Comparison of ENCODE assay signal across 8 cellular contexts in the genomic region with DNA sequence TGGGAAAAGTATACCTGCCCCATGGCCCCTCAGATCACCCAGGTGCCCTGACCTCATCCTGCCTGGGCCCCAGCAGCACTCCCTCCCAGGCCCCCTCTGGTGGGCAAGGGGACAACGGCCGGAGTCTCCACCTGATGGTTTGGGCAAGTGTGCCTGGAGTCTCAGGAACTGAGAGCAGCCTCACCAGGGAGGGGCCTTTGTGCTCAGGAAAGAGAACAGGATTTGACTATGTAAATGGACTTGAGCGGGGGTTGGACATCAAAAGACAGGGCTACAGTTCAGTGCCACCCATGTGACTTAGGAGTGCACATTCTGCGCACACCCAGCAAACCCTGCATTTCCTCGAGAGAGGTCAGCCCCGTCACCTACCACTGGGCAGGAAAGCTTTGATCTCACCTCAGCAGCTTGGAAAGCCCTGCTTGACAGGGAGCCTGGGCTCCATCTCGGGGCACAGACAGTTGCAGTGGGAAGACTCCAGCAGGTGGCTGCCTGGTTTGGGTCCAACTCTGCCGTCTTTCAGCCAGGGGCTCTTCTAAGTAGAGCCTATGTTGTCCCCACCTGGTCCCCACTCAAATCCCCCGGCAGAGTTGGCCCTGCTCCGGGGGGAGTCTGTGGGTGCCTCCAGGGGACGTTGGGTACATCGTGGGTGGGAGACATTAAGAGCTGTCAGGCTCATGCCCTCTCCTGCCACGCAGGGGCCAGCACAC. TPM values are rescaled to one million over a fixed set of nuclear protein-coding genes. Genes with fewer than 3 reads are reported as not detected.
DNase-seq lines count a peak whose midpoint lies in the region; ATAC-seq and TF ChIP-seq lines count a peak whose summit lies in the region.

No MANE protein-coding gene starts in this region.

- H3K79me2 ChIP-seq in osteoblast (ENCODE audit: insufficient read depth, low read length), result no peaks in the 10 kb centered on the region

- DNase-seq in AML-193 (lab: John Stamatoyannopoulos, UW) (peak; percentile 24 to 56), osteoblast (ENCODE audit: insufficient read length, low spot score, missing footprints) (peak; percentile 78), DMS53 (lab: John Stamatoyannopoulos, UW) (no peak), NCI-H2171 (lab: John Stamatoyannopoulos, UW) (no peak)
- DNase-seq in activated CD8-positive, alpha-beta memory T cell treated with anti-CD3 and anti-CD28 coated beads, Interleukin-2, amount 50 U/mL, for 4 hours, result peak; percentile 17

- H3K9me3 ChIP-seq in osteoblast (ENCODE audit: low read depth, low read length), result no peaks in the 10 kb centered on the region

- no peaks in the 10 kb centered on the region for H3K27me3 ChIP-seq in osteoblast (ENCODE audit: insufficient read depth, low read length)

- H3K4me3 ChIP-seq in osteoblast (ENCODE audit: insufficient read depth, low read length), result no peak overlapping the region

- ATAC-seq in GM18858 (IDR thresholded peaks at IDR 0.05; ENCODE audit: unreplicated experiment), result peak; percentile 48
- ATAC-seq in HG02970 (IDR thresholded peaks at IDR 0.05; ENCODE audit: low FRiP score, unreplicated experiment), result peak; percentile 39
- ATAC-seq in HG02973 (IDR thresholded peaks at IDR 0.05; ENCODE audit: unreplicated experiment), result no peak

- H3K4me2 ChIP-seq in osteoblast (ENCODE audit: insufficient read depth, low read length), result no peak overlapping the region

- H3K4me1 ChIP-seq in osteoblast (ENCODE audit: insufficient read depth, low read length), result no peaks in the 10 kb centered on the region

- H4K20me1 ChIP-seq in osteoblast (ENCODE audit: insufficient read depth, low read length), result no peaks in the 10 kb centered on the region

- no peak overlapping the region for H3K27ac ChIP-seq in osteoblast (ENCODE audit: low read depth, low read length)

- no peak for TF ChIP-seq CTCF in osteoblast (IDR thresholded peaks at IDR 0.05; ENCODE audit: extremely low read depth, low read depth, low read length)

- no peak overlapping the region for H2AFZ ChIP-seq in osteoblast (ENCODE audit: low read length)

- H3K36me3 ChIP-seq in osteoblast (ENCODE audit: insufficient read depth, low read length), result no peaks in the 10 kb centered on the region

RNA-seq across cellular contexts. Expression of gene INPP5D, which starts 3.3 kb away (rescaled TPM):
- total RNA-seq in osteoblast, result under 0.01 TPM in 2 replicates

RNA-seq across cellular contexts. Expression of gene NEU2, which starts 30.9 kb away (rescaled TPM):
- total RNA-seq in osteoblast, result not detected in 2 replicates

RNA-seq across cellular contexts. Expression of gene NGEF, which starts 50.4 kb away (rescaled TPM):
- 4.7 TPM in 1 of 2 replicates, not detected in the other for total RNA-seq in osteoblast

Comparison
In these comparisons a context has a peak if more than half of its experiments do, and no peak if none do; other contexts are left out.
1. DNase-seq: peak in AML-193 (2 of 2), activated CD8-positive, alpha-beta memory T cell treated with anti-CD3 and anti-CD28 coated beads, Interleukin-2, amount 50 U/mL, for 4 hours (single experiment) and osteoblast (single experiment); none in DMS53 (single experiment) and NCI-H2171 (single experiment).